10 cellular contexts compared by ENCODE assay signal in genomic region chr7:25895792-25896171, GRCh38.
DNase-seq lines count a peak whose midpoint lies in the region; ATAC-seq, FAIRE-seq and TF ChIP-seq lines count a peak whose summit lies in the region.
"Had no signal": no experiment of that assay in that cellular context is flagged by ENCODE, and none has a peak within 500 bp of the region (broad histone marks: within the 10 kb centered on the region; RNA-seq: fewer than 3 reads in every experiment).

No MANE protein-coding gene starts in this region.

- H3K36me3 ChIP-seq in cardiac muscle cell (no peaks in the 10 kb centered on the region), K562 (ENCODE audit: control insufficient read depth, insufficient read depth, low read length) (no peaks in the 10 kb centered on the region), thoracic aorta (no peaks in the 10 kb centered on the region)

- no peaks in the 10 kb centered on the region for H3K9me1 ChIP-seq in K562 (ENCODE audit: control insufficient read depth, insufficient read depth, low read length)

- no peak overlapping the region for H3K27ac Mint-ChIP-seq in mesothelial cell of epicardium

- no peaks in the 10 kb centered on the region for H3K79me2 ChIP-seq in K562 (ENCODE audit: control insufficient read depth, insufficient read depth, low read length)

- no peak overlapping the region for H3K9ac ChIP-seq in K562 (ENCODE audit: insufficient read depth in 1 of 2, low read depth in 2 of 2, low read length in 2 of 2)

- 59% methylated on average over 2 of the region's 6 CpGs for WGBS in K562 (ENCODE audit: insufficient coverage, low coverage, missing lambda C conversion rate)

- ATAC-seq in K562 (no peak), thoracic aorta (ENCODE audit: insufficient number of reproducible peaks, low FRiP score, low read depth) (no peak), GM18858 (IDR thresholded peaks at IDR 0.05; ENCODE audit: unreplicated experiment) (no peak), GM18867 (IDR thresholded peaks at IDR 0.05; ENCODE audit: unreplicated experiment) (no peak), HG03565 (IDR thresholded peaks at IDR 0.05; ENCODE audit: unreplicated experiment) (no peak)

- H3K4me3 ChIP-seq in cardiac muscle cell (peak overlapping the region; percentile 23), K562 (no peak overlapping the region), thoracic aorta (peak overlapping the region; percentile 38)

- intact Hi-C loops in cardiac septum (cut with DNase I) = no loop called here
- intact Hi-C loops in K562 (cut with micrococcal nuclease) = loop anchor here (2.0 to 10.0 kb wide), 2 partner anchors 31 to 309 kb away; partner anchors contain the start of genes CBX3 and HNRNPA2B1

- TF ChIP-seq CTCF in cardiac muscle cell (IDR thresholded peaks at IDR 0.05; ENCODE audit: low read depth, low read length) (no peak), K562 (IDR thresholded peaks at IDR 0.05 in 2 of 3, conservative IDR thresholded peaks at IDR 0.05 in 1 of 3; ENCODE audit: insufficient read depth in 2 of 3, low read depth in 1 of 3, low read length in 3 of 3) (no peak), mesothelial cell of epicardium (IDR thresholded peaks at IDR 0.05; ENCODE audit: unreplicated experiment) (no peak), thoracic aorta (IDR thresholded peaks at IDR 0.05) (no peak)

- H3K4me1 ChIP-seq in cardiac muscle cell (ENCODE audit: low read depth) (no peaks in the 10 kb centered on the region), K562 (replicated peaks in 1 of 2; ENCODE audit: control insufficient read depth in 2 of 2, insufficient read depth in 2 of 2, low read length in 2 of 2) (peaks cover 4 to 18% of the 10 kb centered on the region in 2 experiments; a peak in 4 of 5 replicates), thoracic aorta (ENCODE audit: control insufficient read depth in 1 of 2, low read depth in 2 of 2) (peaks cover 0 to 3% of the 10 kb centered on the region in 2 donors)

- H3K4me2 ChIP-seq in K562 (ENCODE audit: insufficient read depth, low read length) = peak overlapping the region; percentile 79

- no peaks in the 10 kb centered on the region for H3K27me3 ChIP-seq in cardiac muscle cell
- no peaks in the 10 kb centered on the region for H3K27me3 ChIP-seq in K562 (ENCODE audit: control insufficient read depth in 2 of 2, insufficient read depth in 2 of 2, low read length in 2 of 2)
- no peaks in the 10 kb centered on the region for H3K27me3 ChIP-seq in thoracic aorta (replicated peaks; ENCODE audit: insufficient read depth)

- H3K27me3 Mint-ChIP-seq in mesothelial cell of epicardium (ENCODE audit: low read depth) = peaks cover 5% of the 10 kb centered on the region

- no peaks in the 10 kb centered on the region for H3K36me3 Mint-ChIP-seq in mesothelial cell of epicardium

- H3K27ac ChIP-seq in cardiac muscle cell = no peak overlapping the region
- H3K27ac ChIP-seq in K562 (ENCODE audit: extremely low read depth, low read depth, low read length) = no peak overlapping the region
- no peak overlapping the region for H3K27ac ChIP-seq in thoracic aorta

- DNase-seq in cardiac muscle cell (ENCODE audit: low read depth in 1 of 2, low spot score in 1 of 2) (no peak), cardiac septum (ENCODE audit: low spot score) (no peak), K562 (ENCODE audit: extremely low read depth in 1 of 4, low spot score in 3 of 4) (no peak), mesothelial cell of epicardium (ENCODE audit: low spot score in 2 of 2, unreplicated experiment in 2 of 2) (no peak), thoracic aorta (ENCODE audit: low spot score) (no peak)
- DNase-seq: NCI-H187 had no signal

- FAIRE-seq in K562 (lab: Jason Lieb, UNC) = no peak
- FAIRE-seq: small intestine had no signal

- TF ChIP-seq RAD21 in K562 (CRISPR knock-in tag; conservative IDR thresholded peaks at IDR 0.05 in 1 of 2, IDR thresholded peaks at IDR 0.05 in 1 of 2) = no peak

- in situ Hi-C loops in K562 (cut with MboI) = loop anchor here (5.0 to 25.0 kb wide), 6 partner anchors 52 to 1267 kb away; partner anchors contain the start of genes HOXA10, HOXA3, HOXA7 and HOXA9

- TF ChIP-seq EP300 in K562 (IDR thresholded peaks at IDR 0.05; ENCODE audit: low read length) = no peak

- H4K20me1 ChIP-seq in K562 (replicated peaks; ENCODE audit: control insufficient read depth, insufficient read depth, low read length) = no peaks in the 10 kb centered on the region

- TF ChIP-seq POLR2A in K562 (conservative IDR thresholded peaks at IDR 0.05) = no peak

- H2AFZ ChIP-seq in K562 (ENCODE audit: low read depth, low read length) = peak overlapping the region; percentile 99

- H3K9me3 Mint-ChIP-seq in mesothelial cell of epicardium = no peaks in the 10 kb centered on the region

- peak overlapping the region; percentile 66 for H3K4me3 Mint-ChIP-seq in mesothelial cell of epicardium

- CTCF ChIA-PET in K562 (lab: Yijun Ruan, JAX; ENCODE audit: low intra/inter-chr PET ratio) = interaction anchor here (1.2 to 1.8 kb wide), 2 partner anchors 469 to 772 kb away, joined by 4 to 7 read pairs; no protein-coding TSS in a partner anchor

- H3K4me1 Mint-ChIP-seq in mesothelial cell of epicardium = peaks cover 24% of the 10 kb centered on the region

- H3K9me3 ChIP-seq in cardiac muscle cell (ENCODE audit: low read depth) (no peaks in the 10 kb centered on the region), K562 (replicated peaks; ENCODE audit: control insufficient read depth, insufficient read depth, low read depth, low read length) (peaks cover 3% of the 10 kb centered on the region; the same call in 1 of the 2 replicates), thoracic aorta (no peaks in the 10 kb centered on the region)

- POLR2A ChIA-PET in K562 (lab: Yijun Ruan, JAX) = interaction anchor here (0.5 to 2.6 kb wide), 7 partner anchors 11 to 578 kb away, joined by 3 to 16 read pairs (median 3); no protein-coding TSS in a partner anchor

- BruUV-seq in K562 (replicated peaks; lab: Mats Ljungman, UMichigan) = no TSS peak

TF ChIP-seq in K562, 482 proteins besides CTCF, POLR2A, EP300 and RAD21 (continues in another document):
- TF ChIP-seq ZBTB11 (CRISPR knock-in tag; IDR thresholded peaks at IDR 0.05) (0 out of 6 replicates have a peak, but pooled peaks of 1 of the 3 experiments have one; percentile 3), E2F1 (CRISPR knock-in tag; IDR thresholded peaks at IDR 0.05) (no peak), ZNF586 (CRISPR knock-in tag; conservative IDR thresholded peaks at IDR 0.05) (no peak), ZC3H8 (IDR thresholded peaks at IDR 0.05) (no peak), ZNF217 (CRISPR knock-in tag; IDR thresholded peaks at IDR 0.05) (no peak), NR2C2 (CRISPR knock-in tag; IDR thresholded peaks at IDR 0.05) (no peak), NR2C2 (tag; IDR thresholded peaks at IDR 0.05) (peak; percentile 33; the same call in 1 of the 2 replicates)
- TF ChIP-seq, protein P1, sequence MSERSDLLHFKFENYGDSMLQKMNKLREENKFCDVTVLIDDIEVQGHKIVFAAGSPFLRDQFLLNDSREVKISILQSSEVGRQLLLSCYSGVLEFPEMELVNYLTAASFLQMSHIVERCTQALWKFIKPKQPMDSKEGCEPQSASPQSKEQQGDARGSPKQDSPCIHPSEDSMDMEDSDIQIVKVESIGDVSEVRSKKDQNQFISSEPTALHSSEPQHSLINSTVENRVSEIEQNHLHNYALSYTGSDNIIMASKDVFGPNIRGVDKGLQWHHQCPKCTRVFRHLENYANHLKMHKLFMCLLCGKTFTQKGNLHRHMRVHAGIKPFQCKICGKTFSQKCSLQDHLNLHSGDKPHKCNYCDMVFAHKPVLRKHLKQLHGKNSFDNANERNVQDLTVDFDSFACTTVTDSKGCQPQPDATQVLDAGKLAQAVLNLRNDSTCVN (CRISPR knock-in tag; IDR thresholded peaks at IDR 0.05) = no peak
